Comparison of ENCODE assay signal across 8 cellular contexts in the genomic region with DNA sequence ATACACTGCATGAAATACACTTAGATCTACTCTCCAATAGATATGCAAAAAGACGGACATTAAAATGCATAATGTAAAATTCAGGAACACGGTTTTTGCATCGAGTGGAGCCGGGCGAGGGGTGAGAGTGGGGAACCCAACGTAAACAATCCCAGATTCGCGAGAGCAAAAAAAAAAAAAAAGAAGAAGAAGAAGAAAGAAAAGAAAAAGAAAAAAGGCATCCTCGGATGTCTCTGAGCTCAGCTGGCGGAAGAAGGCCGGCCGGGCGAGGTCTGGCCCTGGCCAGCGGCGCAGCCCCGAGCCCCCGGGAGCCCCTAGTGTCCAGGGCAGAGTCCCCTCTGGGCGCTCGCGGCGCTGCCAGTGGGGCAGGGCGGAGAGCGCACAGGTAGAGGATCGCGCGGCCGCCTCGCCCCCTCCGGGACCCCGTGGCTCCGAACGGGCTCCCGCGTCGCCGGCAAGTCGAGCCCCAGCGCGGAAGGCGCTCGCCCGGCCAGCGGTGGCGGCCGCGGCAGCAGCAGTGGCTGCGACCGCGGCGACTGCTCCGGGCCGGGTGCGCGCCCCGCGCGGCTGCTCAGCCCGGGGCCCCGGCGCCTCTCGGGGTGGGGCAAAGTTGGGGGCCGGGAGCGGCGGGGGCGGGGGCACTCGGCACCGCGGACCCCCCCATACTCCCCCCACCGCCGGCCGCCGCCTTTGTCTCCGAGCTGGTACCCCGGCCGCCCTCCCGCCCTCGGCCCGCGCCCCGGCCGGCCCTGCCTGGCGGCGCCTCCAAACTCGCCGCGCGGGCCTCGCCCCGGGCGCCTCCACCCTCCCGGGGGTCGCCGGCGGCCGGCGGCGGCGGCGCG. TPM values are rescaled to one million over a fixed set of nuclear protein-coding genes. Genes with fewer than 3 reads are reported as not detected.
A peak's percentile ranks its signal among the peaks of the same experiment; 100 is the strongest.
DNase-seq lines count a peak whose midpoint lies in the region; ATAC-seq lines count a peak whose summit lies in the region.

No MANE protein-coding gene starts in this region.

- intact Hi-C loops in activated CD4-positive, alpha-beta T cell treated with anti-CD3 and anti-CD28 coated beads, Interleukin-2, amount 10 ng/mL, durations not matched to agents 24 days and 14 days (cut with micrococcal nuclease): loop anchor here (5.0 to 10.0 kb wide), 2 partner anchors 225 to 393 kb away; no protein-coding TSS in a partner anchor

- peaks cover 22% of the 10 kb centered on the region for H3K4me1 Mint-ChIP-seq in activated CD4-positive, alpha-beta T cell treated with anti-CD3 and anti-CD28 coated beads, Interleukin-2, amount 10 ng/mL, durations not matched to agents 24 days and 14 days
- peaks cover 7 to 14% of the 10 kb centered on the region in 2 donors for H3K4me1 Mint-ChIP-seq in effector memory CD8-positive, alpha-beta T cell (ENCODE audit: low read depth in 2 of 2)

- H3K36me3 Mint-ChIP-seq in activated CD4-positive, alpha-beta T cell treated with anti-CD3 and anti-CD28 coated beads, Interleukin-2, amount 10 ng/mL, durations not matched to agents 24 days and 14 days (ENCODE audit: low read depth): peaks cover 4% of the 10 kb centered on the region
- H3K36me3 Mint-ChIP-seq in effector memory CD8-positive, alpha-beta T cell (ENCODE audit: insufficient read depth): peaks cover 10% of the 10 kb centered on the region

- peak overlapping the region; percentile 57 for H3K9ac ChIP-seq in NT2/D1 (ENCODE audit: insufficient read length, low read depth)

- H3K27me3 ChIP-seq in NT2/D1 (ENCODE audit: insufficient read depth, insufficient read length) (peaks cover 87% of the 10 kb centered on the region), muscle layer of duodenum (ENCODE audit: low read depth, low read length) (peaks cover 5% of the 10 kb centered on the region)

- H3K36me3 ChIP-seq in NT2/D1 (ENCODE audit: insufficient read depth, insufficient read length, low read length) (no peaks in the 10 kb centered on the region), muscle layer of duodenum (ENCODE audit: control insufficient read depth in 1 of 2, insufficient read depth in 2 of 2, low read length in 2 of 2) (no peaks in the 10 kb centered on the region)

- DNase-seq in activated CD4-positive, alpha-beta T cell treated with anti-CD3 and anti-CD28 coated beads, Interleukin-2, amount 10 ng/mL, durations not matched to agents 24 days and 14 days: peak; percentile 60
- no peak for DNase-seq in activated CD4-positive, alpha-beta T cell treated with anti-CD3 and anti-CD28 coated beads for 48 hours
- DNase-seq in NT2/D1 (ENCODE audit: low read depth, low spot score): no peak
- DNase-seq in effector memory CD8-positive, alpha-beta T cell: no peak
- no peak for DNase-seq in iPS-NIHi11 (ENCODE audit: low spot score)
- no peak for DNase-seq in NCI-H774 (lab: John Stamatoyannopoulos, UW)

- H3K27ac ChIP-seq in muscle layer of duodenum (ENCODE audit: low read length): peak overlapping the region; percentile 89

- H3K9me3 Mint-ChIP-seq in activated CD4-positive, alpha-beta T cell treated with anti-CD3 and anti-CD28 coated beads, Interleukin-2, amount 10 ng/mL, durations not matched to agents 24 days and 14 days: no peaks in the 10 kb centered on the region
- no peaks in the 10 kb centered on the region for H3K9me3 Mint-ChIP-seq in effector memory CD8-positive, alpha-beta T cell

- peaks cover under 1% of the 10 kb centered on the region for H3K4me1 ChIP-seq in NT2/D1 (ENCODE audit: insufficient read depth, insufficient read length)
- peaks cover 11 to 28% of the 10 kb centered on the region in 2 donors for H3K4me1 ChIP-seq in muscle layer of duodenum (ENCODE audit: control insufficient read depth in 1 of 2, insufficient read depth in 2 of 2, low read length in 2 of 2)

- H3K9me3 ChIP-seq in NT2/D1 (ENCODE audit: insufficient read depth, low read length): no peaks in the 10 kb centered on the region
- no peaks in the 10 kb centered on the region for H3K9me3 ChIP-seq in muscle layer of duodenum (ENCODE audit: control insufficient read depth in 1 of 2, low read length in 2 of 2)

- peaks cover 63% of the 10 kb centered on the region for H3K27me3 Mint-ChIP-seq in activated CD4-positive, alpha-beta T cell treated with anti-CD3 and anti-CD28 coated beads, Interleukin-2, amount 10 ng/mL, durations not matched to agents 24 days and 14 days
- peaks cover 35 to 69% of the 10 kb centered on the region in 2 donors for H3K27me3 Mint-ChIP-seq in effector memory CD8-positive, alpha-beta T cell

- H3K4me3 ChIP-seq in NT2/D1 (ENCODE audit: insufficient read length, low read depth): peak overlapping the region; percentile 33
- peak overlapping the region; percentile 58 to 67 for H3K4me3 ChIP-seq in muscle layer of duodenum (ENCODE audit: low read depth in 1 of 2, low read length in 2 of 2)

- peak; percentile 43 for ATAC-seq in HG02588 (IDR thresholded peaks at IDR 0.05; ENCODE audit: unreplicated experiment)
- no peak for ATAC-seq in effector memory CD8-positive, alpha-beta T cell (replicated peaks)

- peak overlapping the region; percentile 87 for H3K4me3 Mint-ChIP-seq in activated CD4-positive, alpha-beta T cell treated with anti-CD3 and anti-CD28 coated beads, Interleukin-2, amount 10 ng/mL, durations not matched to agents 24 days and 14 days
- peak overlapping the region; percentile 83 to 91 for H3K4me3 Mint-ChIP-seq in effector memory CD8-positive, alpha-beta T cell

- H3K27ac Mint-ChIP-seq in activated CD4-positive, alpha-beta T cell treated with anti-CD3 and anti-CD28 coated beads, Interleukin-2, amount 10 ng/mL, durations not matched to agents 24 days and 14 days: peak overlapping the region; percentile 34
- H3K27ac Mint-ChIP-seq in effector memory CD8-positive, alpha-beta T cell: no peak overlapping the region

RNA-seq across cellular contexts. Expression of a gene that starts 9.7 kb away (rescaled TPM):
- 0.49 and 0.88 TPM in 2 replicates for total RNA-seq in activated CD4-positive, alpha-beta T cell treated with anti-CD3 and anti-CD28 coated beads, Interleukin-2, amount 10 ng/mL, durations not matched to agents 24 days and 14 days
